Comparison of ENCODE assay signal across 1 cellular context in the genomic region with DNA sequence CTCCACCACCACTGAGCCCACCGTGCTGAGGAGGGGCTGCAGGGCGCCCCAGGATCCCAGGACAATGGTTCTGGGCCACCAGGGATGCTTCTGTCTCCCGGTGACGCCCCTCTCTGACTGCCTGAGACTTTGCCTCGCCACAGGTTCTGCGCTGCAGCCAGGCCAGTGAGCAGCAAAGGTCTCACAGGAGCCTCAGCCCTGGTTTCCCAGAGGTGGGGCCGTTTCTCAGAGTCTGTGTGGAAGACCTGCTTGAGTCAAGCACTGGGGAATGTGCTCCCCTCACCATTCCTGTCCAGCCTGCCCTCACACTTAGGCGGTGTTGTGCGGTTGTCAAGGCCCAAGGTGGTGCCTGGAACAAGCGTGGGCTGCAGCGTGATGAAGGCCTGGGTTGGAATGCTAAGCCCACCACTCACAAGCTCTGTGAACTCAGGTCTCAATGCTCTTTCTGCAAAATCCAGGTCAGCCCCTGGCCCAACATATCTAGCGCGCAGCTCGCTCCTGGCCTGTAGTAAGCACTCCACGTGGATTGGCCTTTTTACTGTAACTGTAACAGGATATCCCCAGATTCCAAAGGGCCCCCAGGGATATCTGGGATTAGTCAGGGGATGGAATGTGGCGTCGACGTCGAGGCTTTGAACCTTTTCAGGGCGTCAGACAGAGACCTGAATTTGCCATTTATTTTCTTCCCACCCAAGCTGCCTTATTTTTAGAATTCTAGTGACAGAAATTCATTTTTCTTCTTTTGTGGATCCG.
TF ChIP-seq lines count a peak whose summit lies in the region.

No MANE protein-coding gene starts in this region.

TF ChIP-seq in IMR-90, 13 proteins besides CTCF, POLR2A, EP300 and RAD21 (continued from another document):
- TF ChIP-seq FOS (IDR thresholded peaks at IDR 0.05; ENCODE audit: low read depth, low read length) (no peak), NFE2L2 (IDR thresholded peaks at IDR 0.05; ENCODE audit: low read depth, low read length) (no peak)
- TF ChIP-seq, protein P1, sequence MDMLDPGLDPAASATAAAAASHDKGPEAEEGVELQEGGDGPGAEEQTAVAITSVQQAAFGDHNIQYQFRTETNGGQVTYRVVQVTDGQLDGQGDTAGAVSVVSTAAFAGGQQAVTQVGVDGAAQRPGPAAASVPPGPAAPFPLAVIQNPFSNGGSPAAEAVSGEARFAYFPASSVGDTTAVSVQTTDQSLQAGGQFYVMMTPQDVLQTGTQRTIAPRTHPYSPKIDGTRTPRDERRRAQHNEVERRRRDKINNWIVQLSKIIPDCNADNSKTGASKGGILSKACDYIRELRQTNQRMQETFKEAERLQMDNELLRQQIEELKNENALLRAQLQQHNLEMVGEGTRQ (IDR thresholded peaks at IDR 0.05; ENCODE audit: low read depth, low read length): no peak
